Comparison of ENCODE assay signal across 9 cellular contexts in genomic region chr19:19388568-19389555, GRCh38. TPM values are rescaled to one million over a fixed set of nuclear protein-coding genes. Genes with fewer than 3 reads are reported as not detected.
A peak's percentile ranks its signal among the peaks of the same experiment; 100 is the strongest.
DNase-seq lines count a peak whose midpoint lies in the region; ATAC-seq and TF ChIP-seq lines count a peak whose summit lies in the region.
"Had no signal": no experiment of that assay in that cellular context is flagged by ENCODE, and none has a peak within 500 bp of the region (broad histone marks: within the 10 kb centered on the region; RNA-seq: fewer than 3 reads in every experiment).

No MANE protein-coding gene starts in this region.

- H3K27ac Mint-ChIP-seq in activated CD4-positive, alpha-beta memory T cell treated with anti-CD3 and anti-CD28 coated beads, Interleukin-2, amount 10 ng/mL, durations not matched to agents 7 days and 5 days, result peak overlapping the region; percentile 40
- peak overlapping the region; percentile 84 to 96 (median 89) for H3K27ac Mint-ChIP-seq in immature natural killer cell
- H3K27ac Mint-ChIP-seq in stimulated activated naive B cell treated with anti-CD40 and anti-IgM and Interleukin-4, amounts not matched to agents 10 μg/mL and 1 μg/mL and 100 μg/mL, for 72 hours, result peak overlapping the region; percentile 59

- H3K23ac ChIP-seq in IMR-90 (ENCODE audit: low read depth, low read length), result peak overlapping the region; percentile 17; the same call in 1 of the 2 replicates

- H3K4me2 ChIP-seq in IMR-90 (ENCODE audit: low read depth, low read length) (0 out of 2 replicates have a peak overlapping the region, but pooled peaks have one; percentile 26), Karpas-422 (ENCODE audit: low read depth, low read length, poor library complexity, severe bottlenecking) (no peak overlapping the region)

- H3K9ac ChIP-seq in IMR-90 (ENCODE audit: low read depth, low read length), result no peak overlapping the region
- H3K9ac ChIP-seq in Karpas-422 (ENCODE audit: low read length), result no peak overlapping the region

- no peak for TF ChIP-seq POLR2A in IMR-90 (IDR thresholded peaks at IDR 0.05; ENCODE audit: low read depth, low read length)

- H3K27ac ChIP-seq in IMR-90 (ENCODE audit: insufficient read depth, low read length) (no peak overlapping the region), brain microvascular endothelial cell (no peak overlapping the region), Karpas-422 (ENCODE audit: low read length) (no peak overlapping the region)
- H3K27ac ChIP-seq: SJCRH30 had no signal

- no peak for ATAC-seq in IMR-90 (ENCODE audit: low read depth)
- ATAC-seq in stimulated activated naive B cell treated with anti-CD40 and anti-IgM and Interleukin-4, amounts not matched to agents 10 μg/mL and 1 μg/mL and 100 μg/mL, for 72 hours (replicated peaks), result no peak
- no peak for ATAC-seq in HG03571 (IDR thresholded peaks at IDR 0.05; ENCODE audit: unreplicated experiment)

- no peak for TF ChIP-seq CTCF in IMR-90 (conservative IDR thresholded peaks at IDR 0.05; ENCODE audit: low read depth, low read length)
- TF ChIP-seq CTCF in brain microvascular endothelial cell (IDR thresholded peaks at IDR 0.05; ENCODE audit: low read depth, low read length, missing control alignments), result no peak

- H4K8ac ChIP-seq in IMR-90 (ENCODE audit: low read depth in 2 of 2, low read length in 2 of 2), result peak overlapping the region in 1 of 2 experiments; percentile 7; a peak in 2 of 4 replicates

- H3K4ac ChIP-seq in IMR-90 (ENCODE audit: low read depth, low read length), result peak overlapping the region; percentile 19; the same call in 1 of the 2 replicates

- 77% methylated on average over 5 of the region's 13 CpGs; no CpG with 5 or more reads in 1 of the 2 experiments for WGBS in IMR-90 (ENCODE audit: extremely low coverage in 2 of 2, insufficient read length in 1 of 2), 2 experiments

- in situ Hi-C loops in IMR-90 (cut with MboI; ENCODE audit: low sequenced_read_pairs) (loop anchor here (25.0 kb wide), 1 partner anchor 248 kb away; the partner anchor contains the start of genes GMIP and LPAR2), brain microvascular endothelial cell (cut with HindIII; ENCODE audit: low pct_ligation_motif_present, low sequenced_read_pairs) (no loop called here)

- no peaks in the 10 kb centered on the region for H3K27me3 ChIP-seq in IMR-90 (ENCODE audit: control insufficient read depth, insufficient read depth, low read length)
- no peaks in the 10 kb centered on the region for H3K27me3 ChIP-seq in brain microvascular endothelial cell (replicated peaks)
- no peaks in the 10 kb centered on the region for H3K27me3 ChIP-seq in Karpas-422 (ENCODE audit: low read length)
- H3K27me3 ChIP-seq: SJCRH30 had no signal

- no peak overlapping the region for H2BK15ac ChIP-seq in IMR-90 (ENCODE audit: low read depth, low read length)

- no peak overlapping the region for H3K4me3 ChIP-seq in IMR-90 (ENCODE audit: insufficient read depth, low read depth, low read length)
- H3K4me3 ChIP-seq in brain microvascular endothelial cell (ENCODE audit: low read depth, low read length), result no peak overlapping the region
- H3K4me3 ChIP-seq in Karpas-422 (ENCODE audit: low read length), result no peak overlapping the region
- H3K4me3 ChIP-seq: SJCRH30 had no signal

- intact Hi-C loops in IMR-90 (cut with micrococcal nuclease), result loop anchor here (5.0 kb wide), 1 partner anchor 98 kb away; no protein-coding TSS in a partner anchor

- 0 out of 2 replicates have a peak overlapping the region, but pooled peaks have one; percentile 22 for H3K14ac ChIP-seq in IMR-90 (replicated peaks; ENCODE audit: low read depth, low read length)

- no peak overlapping the region for H2BK20ac ChIP-seq in IMR-90 (ENCODE audit: low read depth, low read length)

- no peak overlapping the region for H3K18ac ChIP-seq in IMR-90 (ENCODE audit: low read depth, low read length)

- no peak overlapping the region for H2BK5ac ChIP-seq in IMR-90 (ENCODE audit: low read depth, low read length, poor library complexity, severe bottlenecking)

- H3K79me2 ChIP-seq in Karpas-422 (ENCODE audit: low read length), result peaks cover 69% of the 10 kb centered on the region

- DNase-seq in IMR-90, result no peak
- no peak for DNase-seq in activated CD4-positive, alpha-beta memory T cell treated with anti-CD3 and anti-CD28 coated beads, Interleukin-2, amount 10 ng/mL, durations not matched to agents 7 days and 5 days
- no peak for DNase-seq in immature natural killer cell
- no peak for DNase-seq in stimulated activated naive B cell treated with anti-CD40 and anti-IgM and Interleukin-4, amounts not matched to agents 10 μg/mL and 1 μg/mL and 100 μg/mL, for 72 hours
- DNase-seq in brain microvascular endothelial cell, result no peak
- DNase-seq in Karpas-422, result no peak
- DNase-seq: amniotic stem cell, SJCRH30 had no signal

- TF ChIP-seq RAD21 in IMR-90 (IDR thresholded peaks at IDR 0.05; ENCODE audit: low read length), result no peak

- peaks cover 62% of the 10 kb centered on the region for H3K4me1 Mint-ChIP-seq in activated CD4-positive, alpha-beta memory T cell treated with anti-CD3 and anti-CD28 coated beads, Interleukin-2, amount 10 ng/mL, durations not matched to agents 7 days and 5 days
- H3K4me1 Mint-ChIP-seq in immature natural killer cell, result peaks cover 62 to 66% of the 10 kb centered on the region in 2 donors
- peaks cover 35 to 76% of the 10 kb centered on the region in 2 donors for H3K4me1 Mint-ChIP-seq in stimulated activated naive B cell treated with anti-CD40 and anti-IgM and Interleukin-4, amounts not matched to agents 10 μg/mL and 1 μg/mL and 100 μg/mL, for 72 hours

- H3K27me3 Mint-ChIP-seq in activated CD4-positive, alpha-beta memory T cell treated with anti-CD3 and anti-CD28 coated beads, Interleukin-2, amount 10 ng/mL, durations not matched to agents 7 days and 5 days, result no peaks in the 10 kb centered on the region
- peaks cover 2 to 11% (median 5%) of the 10 kb centered on the region in 3 donors for H3K27me3 Mint-ChIP-seq in immature natural killer cell (ENCODE audit: low read depth in 3 of 3)
- H3K27me3 Mint-ChIP-seq in stimulated activated naive B cell treated with anti-CD40 and anti-IgM and Interleukin-4, amounts not matched to agents 10 μg/mL and 1 μg/mL and 100 μg/mL, for 72 hours, result no peaks in the 10 kb centered on the region

- H3K4me3 Mint-ChIP-seq in activated CD4-positive, alpha-beta memory T cell treated with anti-CD3 and anti-CD28 coated beads, Interleukin-2, amount 10 ng/mL, durations not matched to agents 7 days and 5 days, result peak overlapping the region; percentile 87
- H3K4me3 Mint-ChIP-seq in immature natural killer cell, result peak overlapping the region; percentile 95 to 97 (median 95)
- H3K4me3 Mint-ChIP-seq in stimulated activated naive B cell treated with anti-CD40 and anti-IgM and Interleukin-4, amounts not matched to agents 10 μg/mL and 1 μg/mL and 100 μg/mL, for 72 hours, result no peak overlapping the region

- H4K5ac ChIP-seq in IMR-90 (ENCODE audit: low read depth, low read length), result peak overlapping the region; percentile 63

- peaks cover 8% of the 10 kb centered on the region for H3K4me1 ChIP-seq in IMR-90 (ENCODE audit: control insufficient read depth, insufficient read depth, low read length)
- H3K4me1 ChIP-seq in Karpas-422 (ENCODE audit: low read length), result peaks cover 20% of the 10 kb centered on the region
- H3K4me1 ChIP-seq: SJCRH30 had no signal

- no TSS peak for BruUV-seq in IMR-90 (replicated peaks; lab: Mats Ljungman, UMichigan)

- H3K36me3 ChIP-seq in IMR-90 (ENCODE audit: control insufficient read depth, insufficient read depth, low read length), result no peaks in the 10 kb centered on the region
- no peaks in the 10 kb centered on the region for H3K36me3 ChIP-seq in brain microvascular endothelial cell (replicated peaks)
- no peaks in the 10 kb centered on the region for H3K36me3 ChIP-seq in Karpas-422 (ENCODE audit: insufficient read depth, low read length)
- H3K36me3 ChIP-seq: SJCRH30 had no signal

- no peak overlapping the region for H2AK5ac ChIP-seq in IMR-90 (ENCODE audit: low read depth, low read length)

- POLR2A ChIA-PET in IMR-90 (lab: Charles Lee; ENCODE audit: unreplicated experiment), result no interaction called here
- POLR2A ChIA-PET in activated CD4-positive, alpha-beta memory T cell treated with anti-CD3 and anti-CD28 coated beads, Interleukin-2, amount 10 ng/mL, durations not matched to agents 7 days and 5 days (lab: Charles Lee), result interaction anchor here (1.2 to 1.5 kb wide), 3 partner anchors 17 to 71 kb away, joined by 3 to 5 read pairs (median 4); partner anchors contain the start of gene GATAD2A

- H3K9me2 ChIP-seq in Karpas-422 (replicated peaks; ENCODE audit: insufficient read depth, low read length), result no peaks in the 10 kb centered on the region

- H3K9me3 ChIP-seq in IMR-90 (ENCODE audit: control insufficient read depth, insufficient read depth, low read length) (no peaks in the 10 kb centered on the region), Karpas-422 (ENCODE audit: low read length) (no peaks in the 10 kb centered on the region)
- H3K9me3 ChIP-seq: SJCRH30 had no signal

- no peak overlapping the region for H2BK120ac ChIP-seq in IMR-90 (ENCODE audit: low read depth, low read length)

- CTCF ChIA-PET in IMR-90 (lab: Yijun Ruan, JAX), result no interaction called here
- CTCF ChIA-PET in activated CD4-positive, alpha-beta memory T cell treated with anti-CD3 and anti-CD28 coated beads, Interleukin-2, amount 10 ng/mL, durations not matched to agents 7 days and 5 days (lab: Charles Lee), result interaction anchor here (0.6 to 1.7 kb wide), 4 partner anchors 7 to 164 kb away, joined by 3 to 5 read pairs (median 3); partner anchors contain the start of gene GATAD2A

- peaks cover 30 to 68% of the 10 kb centered on the region in 2 experiments for H3K79me1 ChIP-seq in IMR-90 (ENCODE audit: low read depth in 1 of 2, low read length in 2 of 2)

- no peak overlapping the region for H2AK9ac ChIP-seq in IMR-90 (replicated peaks; ENCODE audit: low read depth, low read length, poor library complexity)

- H3K56ac ChIP-seq in IMR-90 (ENCODE audit: extremely low read depth, insufficient read depth, low read length), result no peak overlapping the region

- H3K9me3 Mint-ChIP-seq in activated CD4-positive, alpha-beta memory T cell treated with anti-CD3 and anti-CD28 coated beads, Interleukin-2, amount 10 ng/mL, durations not matched to agents 7 days and 5 days, result no peaks in the 10 kb centered on the region
- H3K9me3 Mint-ChIP-seq in immature natural killer cell, result no peaks in the 10 kb centered on the region
- H3K9me3 Mint-ChIP-seq in stimulated activated naive B cell treated with anti-CD40 and anti-IgM and Interleukin-4, amounts not matched to agents 10 μg/mL and 1 μg/mL and 100 μg/mL, for 72 hours, result no peaks in the 10 kb centered on the region

- dilution Hi-C loops in IMR-90 (cut with HindIII; ENCODE audit: low sequenced_read_pairs, unreplicated experiment), result no loop called here

- H4K20me1 ChIP-seq in IMR-90 (ENCODE audit: insufficient read depth, low read length) (no peaks in the 10 kb centered on the region), Karpas-422 (ENCODE audit: insufficient read depth, low read depth, low read length) (peaks cover 31% of the 10 kb centered on the region)

- H3K36me3 Mint-ChIP-seq in activated CD4-positive, alpha-beta memory T cell treated with anti-CD3 and anti-CD28 coated beads, Interleukin-2, amount 10 ng/mL, durations not matched to agents 7 days and 5 days (ENCODE audit: low read depth), result peaks cover 14% of the 10 kb centered on the region
- no peaks in the 10 kb centered on the region for H3K36me3 Mint-ChIP-seq in immature natural killer cell
- peaks cover 9 to 18% of the 10 kb centered on the region in 2 donors for H3K36me3 Mint-ChIP-seq in stimulated activated naive B cell treated with anti-CD40 and anti-IgM and Interleukin-4, amounts not matched to agents 10 μg/mL and 1 μg/mL and 100 μg/mL, for 72 hours

- 0 out of 2 replicates have a peak, but pooled peaks cover 3% of the 10 kb centered on the region for H3K9me1 ChIP-seq in IMR-90 (ENCODE audit: insufficient read depth, low read length)

- H2AFZ ChIP-seq in IMR-90 (replicated peaks; ENCODE audit: low read length, poor library complexity) (no peak overlapping the region), Karpas-422 (ENCODE audit: low read length) (no peak overlapping the region)

- H4K91ac ChIP-seq in IMR-90 (ENCODE audit: insufficient read depth, low read depth, low read length), result no peak overlapping the region

RNA-seq across cellular contexts. Expression of gene GATAD2A, which starts 16.6 kb away (rescaled TPM):
- 23.5 and 32.8 TPM in 2 replicates for total RNA-seq in IMR-90 (2012; rRNA removed)
- polyA plus RNA-seq in IMR-90 (2012; rRNA removed), result 33.2 and 44.3 TPM in 2 replicates
- 36.4 and 38.8 TPM in 2 replicates for polyA plus RNA-seq in IMR-90 (2012; cell fraction: cytosol; rRNA removed)
- polyA plus RNA-seq in IMR-90 (2012; cell fraction: nucleus; rRNA removed; ENCODE audit: low replicate concordance), result 32.4 and 42.5 TPM in 2 replicates
- total RNA-seq in activated CD4-positive, alpha-beta memory T cell treated with anti-CD3 and anti-CD28 coated beads, Interleukin-2, amount 10 ng/mL, durations not matched to agents 7 days and 5 days, result 100 to 1,000 TPM; 109 to 113 TPM
- 10 to 100 TPM in 2 of 3 donors, 1 to 10 TPM in 1; 8.8 to 48.5 (median 21.0) TPM for polyA plus RNA-seq in immature natural killer cell
- total RNA-seq in Karpas-422 (2014; rRNA removed; shearing (Covaris generic); ENCODE audit: low replicate concordance), result 38.4 and 63.4 TPM in 2 replicates

Comparison
In these comparisons a context has a peak if more than half of its experiments do, and no peak if none do; other contexts are left out.
1. H3K4me3 Mint-ChIP-seq: peak in activated CD4-positive, alpha-beta memory T cell treated with anti-CD3 and anti-CD28 coated beads, Interleukin-2, amount 10 ng/mL, durations not matched to agents 7 days and 5 days (single experiment) and immature natural killer cell (5 of 5); none in stimulated activated naive B cell treated with anti-CD40 and anti-IgM and Interleukin-4, amounts not matched to agents 10 μg/mL and 1 μg/mL and 100 μg/mL, for 72 hours (0 of 2).
2. Peak in every context shown above with its lines, with median percentiles within 50 percentile points of each other: H3K27ac Mint-ChIP-seq.